Comparison of ENCODE assay signal across 25 cellular contexts in genomic region chr5:53488195-53488594, GRCh38. TPM values are rescaled to one million over a fixed set of nuclear protein-coding genes. Genes with fewer than 3 reads are reported as not detected.
"Had no signal": no experiment of that assay in that cellular context is flagged by ENCODE, and none has a peak within 500 bp of the region (broad histone marks: within the 10 kb centered on the region; RNA-seq: fewer than 3 reads in every experiment).

No MANE protein-coding gene starts in this region.

- DNase-seq: activated CD4-positive, alpha-beta T cell treated with anti-CD3 and anti-CD28 coated beads, Interleukin-2, amount 10 ng/mL, durations not matched to agents 24 days and 14 days; activated CD4-positive, CD25-positive, alpha-beta regulatory T cell; activated CD8-positive, alpha-beta T cell treated with anti-CD3 and anti-CD28 coated beads for 36 hours; activated naive CD4-positive, alpha-beta T cell treated with Interleukin-2 at 50 U/mL for 16 hours; activated naive CD8-positive, alpha-beta T cell treated with anti-CD3 and anti-CD28 coated beads, Interleukin-2, amount 10 ng/mL, durations not matched to agents 7 days and 5 days; activated T-cell treated with anti-CD3 and anti-CD28 coated beads, Interleukin-2, amount 50 U/mL, for 1 hour; anterior cingulate cortex; brain microvascular endothelial cell; colonic mucosa; erythroblast; hypothalamus; kidney; left lung; natural killer cell; nucleus accumbens; retina; stimulated activated naive CD8-positive, alpha-beta T cell treated with anti-CD3 and anti-CD28 coated beads, Interleukin-15, Interleukin-2, amounts not matched to agents 100 U/mL and 50 U/mL, for 24 hours; substantia nigra; T-helper 1 cell; T1000; tibial artery had no signal

- H3K9me3 ChIP-seq: colonic mucosa, left lung, tibial artery, vagina had no signal

- H3K27me3 ChIP-seq: brain microvascular endothelial cell, colonic mucosa, tibial artery, vagina had no signal

- H3K4me3 Mint-ChIP-seq: activated CD4-positive, alpha-beta T cell treated with anti-CD3 and anti-CD28 coated beads, Interleukin-2, amount 10 ng/mL, durations not matched to agents 24 days and 14 days; activated CD8-positive, alpha-beta T cell treated with anti-CD3 and anti-CD28 coated beads for 36 hours; activated naive CD8-positive, alpha-beta T cell treated with anti-CD3 and anti-CD28 coated beads, Interleukin-2, amount 10 ng/mL, durations not matched to agents 7 days and 5 days; activated T-helper 17 cell treated with anti-CD3 and anti-CD28 coated beads, Interleukin-2, amount 50 U/mL, for 72 hours; central memory CD8-positive, alpha-beta T cell; memory B cell; natural killer cell had no signal

- H3K4me1 ChIP-seq: colonic mucosa had no signal

- H3K9me3 Mint-ChIP-seq: activated CD4-positive, alpha-beta T cell treated with anti-CD3 and anti-CD28 coated beads, Interleukin-2, amount 10 ng/mL, durations not matched to agents 24 days and 14 days; activated CD8-positive, alpha-beta T cell treated with anti-CD3 and anti-CD28 coated beads for 36 hours; activated naive CD8-positive, alpha-beta T cell treated with anti-CD3 and anti-CD28 coated beads, Interleukin-2, amount 10 ng/mL, durations not matched to agents 7 days and 5 days; activated T-helper 17 cell treated with anti-CD3 and anti-CD28 coated beads, Interleukin-2, amount 50 U/mL, for 72 hours; central memory CD8-positive, alpha-beta T cell; memory B cell; natural killer cell had no signal

- H3K4me1 Mint-ChIP-seq: activated naive CD8-positive, alpha-beta T cell treated with anti-CD3 and anti-CD28 coated beads, Interleukin-2, amount 10 ng/mL, durations not matched to agents 7 days and 5 days; activated T-helper 17 cell treated with anti-CD3 and anti-CD28 coated beads, Interleukin-2, amount 50 U/mL, for 72 hours; memory B cell had no signal

- H3K27ac Mint-ChIP-seq: activated CD4-positive, alpha-beta T cell treated with anti-CD3 and anti-CD28 coated beads, Interleukin-2, amount 10 ng/mL, durations not matched to agents 24 days and 14 days; activated CD8-positive, alpha-beta T cell treated with anti-CD3 and anti-CD28 coated beads for 36 hours; activated naive CD8-positive, alpha-beta T cell treated with anti-CD3 and anti-CD28 coated beads, Interleukin-2, amount 10 ng/mL, durations not matched to agents 7 days and 5 days; activated T-helper 17 cell treated with anti-CD3 and anti-CD28 coated beads, Interleukin-2, amount 50 U/mL, for 72 hours; memory B cell; natural killer cell had no signal

- H3K27ac ChIP-seq: brain microvascular endothelial cell, colonic mucosa, left lung, tibial artery, vagina had no signal

- H3K36me3 ChIP-seq: brain microvascular endothelial cell, colonic mucosa, left lung, tibial artery, vagina had no signal

- ATAC-seq: activated CD8-positive, alpha-beta T cell treated with anti-CD3 and anti-CD28 coated beads for 36 hours; activated T-helper 17 cell treated with anti-CD3 and anti-CD28 coated beads, Interleukin-2, amount 50 U/mL, for 72 hours; left lung; natural killer cell; stimulated activated naive CD8-positive, alpha-beta T cell treated with anti-CD3 and anti-CD28 coated beads, Interleukin-15, Interleukin-2, amounts not matched to agents 100 U/mL and 50 U/mL, for 24 hours had no signal

- H3K36me3 Mint-ChIP-seq: activated naive CD8-positive, alpha-beta T cell treated with anti-CD3 and anti-CD28 coated beads, Interleukin-2, amount 10 ng/mL, durations not matched to agents 7 days and 5 days; memory B cell; natural killer cell had no signal

- H3K4me3 ChIP-seq: colonic mucosa, left lung, tibial artery, vagina had no signal

RNA-seq across cellular contexts. Expression of gene FST, which starts 7.8 kb away (rescaled TPM):
- total RNA-seq: activated T-helper 17 cell treated with anti-CD3 and anti-CD28 coated beads, Interleukin-2, amount 50 U/mL, for 72 hours; natural killer cell had no signal
